ENCODE assay signal across 19 cellular contexts in genomic region chr9:98164912-98165311, GRCh38. TPM values are rescaled to one million over a fixed set of nuclear protein-coding genes. Genes with fewer than 3 reads are reported as not detected.
DNase-seq lines count a peak whose midpoint lies in the region; ATAC-seq, FAIRE-seq and TF ChIP-seq lines count a peak whose summit lies in the region.
"Had no signal": no experiment of that assay in that cellular context is flagged by ENCODE, and none has a peak within 500 bp of the region (broad histone marks: within the 10 kb centered on the region; RNA-seq: fewer than 3 reads in every experiment).

No MANE protein-coding gene starts in this region.

- H4K5ac ChIP-seq in H1 (ENCODE audit: insufficient read length, low read depth, low read length), result no peak overlapping the region

- no peak overlapping the region for H2BK5ac ChIP-seq in H1 (ENCODE audit: low read depth, low read length)

- POLR2A ChIA-PET in CD4-positive, alpha-beta T cell (lab: Charles Lee), result no interaction called here
- POLR2A ChIA-PET in H1 (lab: Charles Lee; ENCODE audit: partially characterized antibody), result interaction anchor here (1.3 kb wide), 1 partner anchor 46 kb away, joined by 4 read pairs; the partner anchor contains the start of gene TRIM14
- POLR2A ChIA-PET in naive thymus-derived CD4-positive, alpha-beta T cell (lab: Charles Lee), result interaction anchor here (1.5 kb wide), 1 partner anchor 9 kb away, joined by 3 read pairs; no protein-coding TSS in a partner anchor

- H3K36me3 ChIP-seq in NT2/D1 (ENCODE audit: insufficient read depth, insufficient read length, low read length) (peaks cover 5% of the 10 kb centered on the region), H1 (ENCODE audit: control insufficient read depth in 2 of 4, insufficient read depth in 4 of 4, low read length in 3 of 4) (no peaks in the 10 kb centered on the region)
- no peaks in the 10 kb centered on the region for H3K36me3 ChIP-seq in naive thymus-derived CD4-positive, alpha-beta T cell (ENCODE audit: control insufficient read depth in 2 of 3, insufficient read depth in 3 of 3, low read length in 3 of 3)
- H3K36me3 ChIP-seq: SJSA1 had no signal

- no peak for TF ChIP-seq POLR2A in H1 (IDR thresholded peaks at IDR 0.05; ENCODE audit: control extremely low read depth in 1 of 2, low read depth in 2 of 2, low read length in 2 of 2)
- TF ChIP-seq POLR2A in erythroblast (IDR thresholded peaks at IDR 0.05; ENCODE audit: low read length), result no peak

- no peak overlapping the region for H4K8ac ChIP-seq in H1 (ENCODE audit: extremely low read depth, insufficient read depth, low read length)

- 91% methylated on average over 7 of the region's 7 CpGs; no CpG with 5 or more reads in 1 of the 2 experiments for WGBS in H1 (ENCODE audit: extremely low coverage in 1 of 2, insufficient coverage in 1 of 2, insufficient read length in 1 of 2, insufficient replicate concordance in 2 of 2, low coverage in 1 of 2, low lambda C conversion rate in 2 of 2, missing lambda C conversion rate in 1 of 2), 2 experiments

- no peaks in the 10 kb centered on the region for H3K27me3 ChIP-seq in CD4-positive, alpha-beta T cell (ENCODE audit: control insufficient read depth, insufficient read depth, low read length)
- H3K27me3 ChIP-seq in NT2/D1 (ENCODE audit: insufficient read depth, insufficient read length), result no peaks in the 10 kb centered on the region
- no peaks in the 10 kb centered on the region for H3K27me3 ChIP-seq in H1 (replicated peaks in 1 of 4; ENCODE audit: control insufficient read depth in 3 of 4, extremely low read depth in 1 of 4, insufficient read depth in 3 of 4, low read length in 3 of 4)
- no peaks in the 10 kb centered on the region for H3K27me3 ChIP-seq in naive thymus-derived CD4-positive, alpha-beta T cell (ENCODE audit: control insufficient read depth in 2 of 2, insufficient read depth in 2 of 2, low read length in 2 of 2)

- peaks cover 2 to 11% of the 10 kb centered on the region in 2 experiments for H4K20me1 ChIP-seq in H1 (replicated peaks in 1 of 2; ENCODE audit: control insufficient read depth in 1 of 2, insufficient read depth in 2 of 2, low read length in 2 of 2)

- no peaks in the 10 kb centered on the region for H3K23me2 ChIP-seq in H1 (ENCODE audit: low read depth, low read length)

- TF ChIP-seq RAD21 in H1 (IDR thresholded peaks at IDR 0.05 in 1 of 2, conservative IDR thresholded peaks at IDR 0.05 in 1 of 2; ENCODE audit: low read depth in 2 of 2, low read length in 2 of 2), result no peak

- no peak overlapping the region for H2BK12ac ChIP-seq in H1 (ENCODE audit: low read depth, low read length)

- peaks cover 64% of the 10 kb centered on the region for H3K4me1 Mint-ChIP-seq in CD4-positive, alpha-beta T cell (ENCODE audit: low read depth)
- peaks cover 10 to 56% (median 37%) of the 10 kb centered on the region in 7 donors for H3K4me1 Mint-ChIP-seq in naive thymus-derived CD4-positive, alpha-beta T cell

- FAIRE-seq in H1 (lab: Jason Lieb, UNC), result no peak
- FAIRE-seq: D721Med, K562 had no signal

- no peak overlapping the region for H3K27ac ChIP-seq in CD4-positive, alpha-beta T cell (ENCODE audit: low read depth, low read length)
- no peak overlapping the region for H3K27ac ChIP-seq in H1 (ENCODE audit: low read depth, low read length)
- no peak overlapping the region for H3K27ac ChIP-seq in naive thymus-derived CD4-positive, alpha-beta T cell (ENCODE audit: low read depth, low read length)
- H3K27ac ChIP-seq: SJSA1 had no signal

- H3K9ac ChIP-seq in NT2/D1 (ENCODE audit: insufficient read length, low read depth) (peak overlapping the region; percentile 26), H1 (replicated peaks in 1 of 4; ENCODE audit: extremely low read depth in 1 of 4, low read depth in 3 of 4, low read length in 3 of 4) (no peak overlapping the region)

- H3K4me3 ChIP-seq in NT2/D1 (ENCODE audit: insufficient read length, low read depth), result no peak overlapping the region
- H3K4me3 ChIP-seq in H1 (ENCODE audit: extremely low read depth in 1 of 4, insufficient read depth in 2 of 4, low read depth in 3 of 4, low read length in 4 of 4), result no peak overlapping the region
- H3K4me3 ChIP-seq in naive thymus-derived CD4-positive, alpha-beta T cell (ENCODE audit: low read length), result no peak overlapping the region
- H3K4me3 ChIP-seq: K562, SJSA1 had no signal

- H3K4me2 ChIP-seq in H1 (ENCODE audit: insufficient read depth in 1 of 2, low read depth in 2 of 2, low read length in 2 of 2), result no peak overlapping the region

- H3K79me1 ChIP-seq in H1 (ENCODE audit: low read depth, low read length), result peaks cover 4% of the 10 kb centered on the region; the same call in 1 of the 2 replicates

- no peaks in the 10 kb centered on the region for H3K9me3 ChIP-seq in CD4-positive, alpha-beta T cell (ENCODE audit: control insufficient read depth, low read length)
- H3K9me3 ChIP-seq in NT2/D1 (ENCODE audit: insufficient read depth, low read length) (no peaks in the 10 kb centered on the region), H1 (ENCODE audit: insufficient read depth in 2 of 2, low read depth in 1 of 2, low read length in 1 of 2) (no peaks in the 10 kb centered on the region)
- H3K9me3 ChIP-seq in naive thymus-derived CD4-positive, alpha-beta T cell (ENCODE audit: control insufficient read depth in 2 of 3, low read length in 3 of 3), result no peaks in the 10 kb centered on the region
- H3K9me3 ChIP-seq: SJSA1 had no signal

- no peak overlapping the region for H3K14ac ChIP-seq in H1 (ENCODE audit: insufficient read length)

- no peak for TF ChIP-seq EP300 in H1 (IDR thresholded peaks at IDR 0.05; ENCODE audit: borderline replicate concordance in 1 of 2, low read depth in 2 of 2, low read length in 2 of 2)

- H3K4me1 ChIP-seq in NT2/D1 (ENCODE audit: insufficient read depth, insufficient read length) (no peaks in the 10 kb centered on the region), H1 (replicated peaks in 1 of 4; ENCODE audit: control insufficient read depth in 3 of 4, insufficient read depth in 4 of 4, low read length in 3 of 4) (peaks cover 2 to 13% (median 5%) of the 10 kb centered on the region in 4 experiments; a peak in 4 of 7 replicates)
- peaks cover 0 to 27% of the 10 kb centered on the region in 2 donors for H3K4me1 ChIP-seq in naive thymus-derived CD4-positive, alpha-beta T cell (ENCODE audit: control insufficient read depth in 2 of 2, insufficient read depth in 2 of 2, low read length in 2 of 2)
- H3K4me1 ChIP-seq: SJSA1 had no signal

- no peak for ATAC-seq in CD4-positive, alpha-beta T cell (ENCODE audit: poor library complexity)
- no peak for ATAC-seq in naive thymus-derived CD4-positive, alpha-beta T cell
- ATAC-seq: K562 had no signal

- CTCF ChIA-PET in CD4-positive, alpha-beta T cell (lab: Charles Lee), result no interaction called here
- CTCF ChIA-PET in H1 (lab: Charles Lee; ENCODE audit: partially characterized antibody), result no interaction called here
- CTCF ChIA-PET in naive thymus-derived CD4-positive, alpha-beta T cell (lab: Charles Lee), result no interaction called here

- no peaks in the 10 kb centered on the region for H3K36me3 Mint-ChIP-seq in CD4-positive, alpha-beta T cell (ENCODE audit: low read depth)
- H3K36me3 Mint-ChIP-seq in naive thymus-derived CD4-positive, alpha-beta T cell, result peaks cover 0 to 6% (median 0%) of the 10 kb centered on the region in 5 donors
- H3K36me3 Mint-ChIP-seq: CD4-positive, alpha-beta memory T cell had no signal

- TF ChIP-seq CTCF in CD4-positive, alpha-beta T cell (IDR thresholded peaks at IDR 0.05), result no peak
- no peak for TF ChIP-seq CTCF in H1 (IDR thresholded peaks at IDR 0.05; ENCODE audit: control extremely low read depth in 1 of 3, insufficient read depth in 1 of 3, low read depth in 1 of 3, low read length in 3 of 3)

- no peak overlapping the region for H4K91ac ChIP-seq in H1 (replicated peaks; ENCODE audit: insufficient read length, low read length)

- no peak overlapping the region for H2BK120ac ChIP-seq in H1 (replicated peaks; ENCODE audit: low read depth, low read length)

- no peaks in the 10 kb centered on the region for H3K9me3 Mint-ChIP-seq in CD4-positive, alpha-beta T cell
- no peaks in the 10 kb centered on the region for H3K9me3 Mint-ChIP-seq in naive thymus-derived CD4-positive, alpha-beta T cell
- H3K9me3 Mint-ChIP-seq: CD4-positive, alpha-beta memory T cell had no signal

- no peak overlapping the region for H3K18ac ChIP-seq in H1 (ENCODE audit: extremely low read depth, low read length)

- no peak overlapping the region for H2BK20ac ChIP-seq in H1 (ENCODE audit: low read length)

- no peak overlapping the region for H2AFZ ChIP-seq in H1 (ENCODE audit: low read length)

- H3K27me3 Mint-ChIP-seq in CD4-positive, alpha-beta T cell, result no peaks in the 10 kb centered on the region
- H3K27me3 Mint-ChIP-seq in naive thymus-derived CD4-positive, alpha-beta T cell, result peaks cover 0 to 2% (median 0%) of the 10 kb centered on the region in 5 donors
- H3K27me3 Mint-ChIP-seq: CD4-positive, alpha-beta memory T cell had no signal

- peak overlapping the region; percentile 37 for H3K27ac Mint-ChIP-seq in CD4-positive, alpha-beta T cell
- H3K27ac Mint-ChIP-seq in naive thymus-derived CD4-positive, alpha-beta T cell, result peak overlapping the region in 1 of 9 donors; percentile 57

- H2BK15ac ChIP-seq in H1 (ENCODE audit: low read length), result no peak overlapping the region

- H2AK5ac ChIP-seq in H1 (ENCODE audit: low read depth, low read length), result no peak overlapping the region

- H3K79me2 ChIP-seq in H1 (ENCODE audit: control insufficient read depth in 1 of 2, insufficient read depth in 2 of 2, low read length in 2 of 2), result no peaks in the 10 kb centered on the region; a peak in 1 of 4 replicates

- intact Hi-C loops in CD4-positive, alpha-beta T cell (cut with DNase I, micrococcal nuclease), result no loop called here
- intact Hi-C loops in posterior vena cava (cut with DNase I), result no loop called here
- intact Hi-C loops in naive thymus-derived CD4-positive, alpha-beta T cell (cut with micrococcal nuclease), result no loop called here

- H3K23ac ChIP-seq in H1 (ENCODE audit: insufficient read length), result no peak overlapping the region

- H3K4me3 Mint-ChIP-seq in CD4-positive, alpha-beta T cell, result no peak overlapping the region
- no peak overlapping the region for H3K4me3 Mint-ChIP-seq in naive thymus-derived CD4-positive, alpha-beta T cell

- DNase-seq in CD4-positive, alpha-beta T cell, result no peak
- DNase-seq in NT2/D1 (ENCODE audit: low read depth, low spot score) (no peak), H1 (ENCODE audit: low read depth in 1 of 2, low spot score in 2 of 2) (no peak), posterior vena cava (ENCODE audit: low spot score) (peak; percentile 35), erythroblast (lab: John Stamatoyannopoulos, UW) (no peak), HuH-7 (ENCODE audit: low spot score) (no peak)
- DNase-seq in naive thymus-derived CD4-positive, alpha-beta T cell, result no peak
- DNase-seq: ACHN; CD4-positive, alpha-beta memory T cell; DMS79; HCEC 1CT; NCI-H1092 treated with DMSO at 0.1 percent for 48 hours; NCI-H1694 treated with DMSO at 0.1 percent for 48 hours; NCI-H226; NCI-H524 treated with DMSO at 0.1 percent for 48 hours; OCI-M1 had no signal

- no peak overlapping the region for H3K56ac ChIP-seq in H1 (replicated peaks; ENCODE audit: insufficient read length, low read depth, low read length)

- no peak overlapping the region for H3K4ac ChIP-seq in H1 (replicated peaks; ENCODE audit: insufficient read length, low read depth, low read length)

RNA-seq across cellular contexts. Expression of gene CORO2A, which starts 27.5 kb away (rescaled TPM):
- total RNA-seq in CD4-positive, alpha-beta T cell, result 1 to 10 TPM; 6.8 to 8.5 TPM
- total RNA-seq in H1 (2021; fragmentation: NEBNext Ultra II Directional; extraction: Animal tissue kit (Norgen Biotek cat#: 25700)), result 26.2 and 27.9 TPM in 2 replicates
- polyA plus RNA-seq in H1 (2011; rRNA removed), result 13.7 and 15.3 TPM in 2 replicates
- 17.8 TPM for polyA plus RNA-seq in H1 (2011; cell fraction: cytosol; rRNA removed)
- polyA plus RNA-seq in H1 (2011; cell fraction: nucleus; rRNA removed), result 10.6 TPM
- 13.2 to 15.8 TPM (median 13.7 TPM) in 4 replicates for polyA plus RNA-seq in H1 (2012, experiment 1 of 2)
- 5.4 TPM for polyA plus RNA-seq in H1 (2012, experiment 2 of 2)
- 25.8 TPM for polyA plus RNA-seq in H1 (2013, experiment 1 of 2)
- polyA plus RNA-seq in H1 (2013, experiment 2 of 2), result 26.8 TPM
- polyA minus RNA-seq in H1 (2011; rRNA and poly(A)+ RNA removed), result 26.1 and 31.3 TPM in 2 replicates
- 13.2 TPM for polyA minus RNA-seq in H1 (2011; cell fraction: cytosol; rRNA and poly(A)+ RNA removed)
- 8.3 TPM for polyA minus RNA-seq in H1 (2011; cell fraction: nucleus; rRNA and poly(A)+ RNA removed)
- total RNA-seq in posterior vena cava, result 1 to 10 TPM in 1 of 2 donors, under 1 TPM in 1; 0.95 to 1.2 TPM
- total RNA-seq in naive thymus-derived CD4-positive, alpha-beta T cell, result 1 to 10 TPM; 3.0 to 9.7 (median 7.7) TPM
- 1 to 10 TPM; 6.6 to 9.0 TPM for polyA plus RNA-seq in naive thymus-derived CD4-positive, alpha-beta T cell

RNA-seq across cellular contexts. Expression of gene TRIM14, which starts 45.9 kb away (rescaled TPM):
- total RNA-seq in CD4-positive, alpha-beta T cell, result 10 to 100 TPM; 23.5 to 23.6 TPM
- 18.7 and 19.4 TPM in 2 replicates for total RNA-seq in H1 (2021; fragmentation: NEBNext Ultra II Directional; extraction: Animal tissue kit (Norgen Biotek cat#: 25700))
- polyA plus RNA-seq in H1 (2011; rRNA removed), result 9.2 and 13.0 TPM in 2 replicates
- 12.3 TPM for polyA plus RNA-seq in H1 (2011; cell fraction: cytosol; rRNA removed)
- 16.2 TPM for polyA plus RNA-seq in H1 (2011; cell fraction: nucleus; rRNA removed)
- polyA plus RNA-seq in H1 (2012, experiment 1 of 2), result 9.8 to 12.0 TPM (median 10.9 TPM) in 4 replicates
- 7.7 TPM for polyA plus RNA-seq in H1 (2012, experiment 2 of 2)
- polyA plus RNA-seq in H1 (2013, experiment 1 of 2), result 10.8 TPM
- polyA plus RNA-seq in H1 (2013, experiment 2 of 2), result 10.3 TPM
- polyA minus RNA-seq in H1 (2011; rRNA and poly(A)+ RNA removed), result 7.6 and 7.7 TPM in 2 replicates
- 10.1 TPM for polyA minus RNA-seq in H1 (2011; cell fraction: cytosol; rRNA and poly(A)+ RNA removed)
- 7.6 TPM for polyA minus RNA-seq in H1 (2011; cell fraction: nucleus; rRNA and poly(A)+ RNA removed)
- 10 to 100 TPM in 1 of 2 donors, 1 to 10 TPM in 1; 4.9 to 11.8 TPM for total RNA-seq in posterior vena cava
- 100 to 1,000 TPM in 1 of 5 experiments, 10 to 100 TPM in 4; 54.1 to 114 (median 79.7) TPM for total RNA-seq in naive thymus-derived CD4-positive, alpha-beta T cell
- polyA plus RNA-seq in naive thymus-derived CD4-positive, alpha-beta T cell, result 100 to 1,000 TPM in 1 of 2 donors, 10 to 100 TPM in 1; 57.8 to 107 TPM
